ENCODE assay signal across 10 cellular contexts in genomic region chr17:50184057-50184456, GRCh38. TPM values are rescaled to one million over a fixed set of nuclear protein-coding genes. Genes with fewer than 3 reads are reported as not detected.
DNase-seq lines count a peak whose midpoint lies in the region; ATAC-seq and TF ChIP-seq lines count a peak whose summit lies in the region.
"Had no signal": no experiment of that assay in that cellular context is flagged by ENCODE, and none has a peak within 500 bp of the region (broad histone marks: within the 10 kb centered on the region; RNA-seq: fewer than 3 reads in every experiment).

No MANE protein-coding gene starts in this region.

- no peak overlapping the region for H3K4me3 ChIP-seq in fibroblast of the aortic adventitia (ENCODE audit: low read depth, low read length)
- no peak overlapping the region for H3K4me3 ChIP-seq in A673 (ENCODE audit: low read depth, low read length, poor library complexity, severe bottlenecking)

- peak; percentile 38 for TF ChIP-seq CTCF in fibroblast of the aortic adventitia (IDR thresholded peaks at IDR 0.05; ENCODE audit: insufficient read depth, low read length)
- no peak for TF ChIP-seq CTCF in A673 (conservative IDR thresholded peaks at IDR 0.05; ENCODE audit: low read depth, low read length)

- H3K9me3 Mint-ChIP-seq in T-helper 1 cell treated with Interleukin-12 subunit alpha and Interleukin-12 subunit beta and Interleukin-4 antibody, amounts not matched to agents 30 μg/mL and 1 μg/mL, for 36 hours = no peaks in the 10 kb centered on the region
- H3K9me3 Mint-ChIP-seq in stimulated activated memory B cell treated with anti-CD40 and anti-IgM and Interleukin-4, amounts not matched to agents 10 μg/mL and 1 μg/mL and 100 μg/mL, for 72 hours = no peaks in the 10 kb centered on the region

- BruUV-seq in A673 (replicated peaks; lab: Mats Ljungman, UMichigan) = no TSS peak

- no peaks in the 10 kb centered on the region for H3K36me3 ChIP-seq in A673 (ENCODE audit: insufficient read depth, low read length, poor library complexity, severe bottlenecking)

- H3K4me1 ChIP-seq in A673 (ENCODE audit: insufficient read depth, low read length, poor library complexity, severe bottlenecking) = no peaks in the 10 kb centered on the region

- CTCF ChIA-PET in A673 (lab: Charles Lee) = no interaction called here

- H3K9me3 ChIP-seq in A673 (ENCODE audit: low read depth, low read length, poor library complexity, severe bottlenecking) = no peaks in the 10 kb centered on the region

- no peak overlapping the region for H3K27ac ChIP-seq in A673 (ENCODE audit: low read depth, low read length, poor library complexity, severe bottlenecking)

- intact Hi-C loops in A673 (cut with micrococcal nuclease; ENCODE audit: unreplicated experiment) = no loop called here

- no peaks in the 10 kb centered on the region for H3K27me3 ChIP-seq in A673 (replicated peaks; ENCODE audit: insufficient read depth, low read depth, low read length, poor library complexity)

- POLR2A ChIA-PET in A673 (lab: Charles Lee; ENCODE audit: low non-redundant PET) = no interaction called here

- H3K4me3 Mint-ChIP-seq in T-helper 1 cell treated with Interleukin-12 subunit alpha and Interleukin-12 subunit beta and Interleukin-4 antibody, amounts not matched to agents 30 μg/mL and 1 μg/mL, for 36 hours = peak overlapping the region; percentile 52
- H3K4me3 Mint-ChIP-seq in stimulated activated memory B cell treated with anti-CD40 and anti-IgM and Interleukin-4, amounts not matched to agents 10 μg/mL and 1 μg/mL and 100 μg/mL, for 72 hours = peak overlapping the region; percentile 52

- H3K27me3 Mint-ChIP-seq in T-helper 1 cell treated with Interleukin-12 subunit alpha and Interleukin-12 subunit beta and Interleukin-4 antibody, amounts not matched to agents 30 μg/mL and 1 μg/mL, for 36 hours (ENCODE audit: low read depth) = peaks cover 4% of the 10 kb centered on the region
- peaks cover 9% of the 10 kb centered on the region for H3K27me3 Mint-ChIP-seq in stimulated activated memory B cell treated with anti-CD40 and anti-IgM and Interleukin-4, amounts not matched to agents 10 μg/mL and 1 μg/mL and 100 μg/mL, for 72 hours

- DNase-seq in T-helper 1 cell (no peak), RPMI8226 (peak; percentile 66), fibroblast of the aortic adventitia (ENCODE audit: low read depth) (peak; percentile 45), A673 (ENCODE audit: low spot score) (no peak), NCI-H128 (lab: John Stamatoyannopoulos, UW; ENCODE audit: unreplicated experiment) (no peak)
- DNase-seq: C1 segment of cervical spinal cord, NCI-H1694 had no signal

- H3K27ac Mint-ChIP-seq in T-helper 1 cell treated with Interleukin-12 subunit alpha and Interleukin-12 subunit beta and Interleukin-4 antibody, amounts not matched to agents 30 μg/mL and 1 μg/mL, for 36 hours = peak overlapping the region; percentile 37
- H3K27ac Mint-ChIP-seq in stimulated activated memory B cell treated with anti-CD40 and anti-IgM and Interleukin-4, amounts not matched to agents 10 μg/mL and 1 μg/mL and 100 μg/mL, for 72 hours = peak overlapping the region; percentile 15

- no peak for ATAC-seq in stimulated activated memory B cell treated with anti-CD40 and anti-IgM and Interleukin-4, amounts not matched to agents 10 μg/mL and 1 μg/mL and 100 μg/mL, for 72 hours
- no peak for ATAC-seq in HG02798 (IDR thresholded peaks at IDR 0.05; ENCODE audit: poor library complexity, unreplicated experiment)

- H3K36me3 Mint-ChIP-seq in T-helper 1 cell treated with Interleukin-12 subunit alpha and Interleukin-12 subunit beta and Interleukin-4 antibody, amounts not matched to agents 30 μg/mL and 1 μg/mL, for 36 hours (ENCODE audit: low read depth) = no peaks in the 10 kb centered on the region
- no peaks in the 10 kb centered on the region for H3K36me3 Mint-ChIP-seq in stimulated activated memory B cell treated with anti-CD40 and anti-IgM and Interleukin-4, amounts not matched to agents 10 μg/mL and 1 μg/mL and 100 μg/mL, for 72 hours

- H3K4me1 Mint-ChIP-seq in T-helper 1 cell treated with Interleukin-12 subunit alpha and Interleukin-12 subunit beta and Interleukin-4 antibody, amounts not matched to agents 30 μg/mL and 1 μg/mL, for 36 hours (ENCODE audit: low read depth) = peaks cover 19% of the 10 kb centered on the region
- H3K4me1 Mint-ChIP-seq in stimulated activated memory B cell treated with anti-CD40 and anti-IgM and Interleukin-4, amounts not matched to agents 10 μg/mL and 1 μg/mL and 100 μg/mL, for 72 hours = peaks cover 36% of the 10 kb centered on the region

RNA-seq across cellular contexts. Expression of gene COL1A1, which starts 17.4 kb away (rescaled TPM):
- total RNA-seq in fibroblast of the aortic adventitia (ENCODE audit: low replicate concordance) = 2,633 and 16,513 TPM in 2 replicates
- 24.6 and 44.7 TPM in 2 replicates for total RNA-seq in A673 (2021)

RNA-seq across cellular contexts. Expression of gene SGCA, which starts 18.3 kb away (rescaled TPM):
- total RNA-seq in fibroblast of the aortic adventitia (ENCODE audit: low replicate concordance) (0.65 and 0.90 TPM in 2 replicates), A673 (2021) (not detected in 2 replicates)

RNA-seq across cellular contexts. Expression of gene PPP1R9B, which starts 33.6 kb away (rescaled TPM):
- total RNA-seq in fibroblast of the aortic adventitia (ENCODE audit: low replicate concordance) = 59.3 and 85.4 TPM in 2 replicates
- total RNA-seq in A673 (2021) = 61.3 and 68.4 TPM in 2 replicates

RNA-seq across cellular contexts. Expression of gene SAMD14, which starts 54.1 kb away (rescaled TPM):
- total RNA-seq in fibroblast of the aortic adventitia (ENCODE audit: low replicate concordance) = 1.6 and 5.1 TPM in 2 replicates
- 45.0 and 51.4 TPM in 2 replicates for total RNA-seq in A673 (2021)

Comparison
In these comparisons a context has a peak if more than half of its experiments do, and no peak if none do; other contexts are left out.
1. DNase-seq: peak in RPMI8226 (single experiment) and fibroblast of the aortic adventitia (single experiment); none in T-helper 1 cell (0 of 5), A673 (single experiment) and NCI-H128 (single experiment).
2. RNA of gene COL1A1, which starts 17.4 kb away (total RNA-seq): 2,633 to 16,513 TPM in fibroblast of the aortic adventitia; 24.6 to 44.7 TPM in A673; every median in the first group is over 10 times any median in the second.